ENCODE assay signal across 8 cellular contexts in the genomic region with DNA sequence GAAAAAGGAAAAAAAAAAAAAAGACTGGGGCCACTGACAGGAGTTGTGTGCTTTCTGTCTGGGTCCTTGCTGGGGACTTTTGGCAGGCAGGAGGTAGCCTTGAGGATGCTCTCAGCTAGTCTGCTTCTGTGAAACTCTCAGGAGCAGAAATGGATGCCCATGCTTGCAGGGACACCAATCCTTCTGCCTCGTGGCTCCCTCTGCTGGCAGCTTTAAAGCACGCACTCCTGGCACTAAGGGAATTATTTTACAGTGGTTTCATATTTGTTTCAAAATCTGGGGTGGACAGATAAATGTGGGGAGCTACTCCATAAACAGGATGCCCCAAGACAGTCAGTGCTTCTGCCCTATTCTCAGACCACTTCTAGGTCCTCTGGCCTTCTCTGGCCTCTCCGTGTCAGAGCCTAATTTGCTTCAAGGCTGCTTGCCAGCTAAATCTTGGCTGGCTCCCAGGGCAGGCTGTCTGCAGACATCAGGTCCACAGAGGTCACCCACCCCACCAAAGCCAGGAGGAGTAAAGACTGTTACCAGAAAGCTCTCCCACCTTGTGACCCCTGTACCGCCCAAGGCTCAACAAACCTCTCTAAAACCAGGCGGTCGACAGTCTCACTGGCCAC. TPM values are rescaled to one million over a fixed set of nuclear protein-coding genes. Genes with fewer than 3 reads are reported as not detected.
DNase-seq lines count a peak whose midpoint lies in the region; ATAC-seq and TF ChIP-seq lines count a peak whose summit lies in the region.

No MANE protein-coding gene starts in this region.

- ATAC-seq in T-helper 17 cell = peak; percentile 95

- H3K27ac Mint-ChIP-seq in T-helper 17 cell = no peak overlapping the region

- no peak overlapping the region for H3K4me3 Mint-ChIP-seq in T-helper 17 cell

- no peaks in the 10 kb centered on the region for H3K36me3 ChIP-seq in left ventricle myocardium inferior

- peak; percentile 59 for DNase-seq in GM04504 (ENCODE audit: low read depth)
- peak; percentile 57 for DNase-seq in NCI-H1092 treated with DMSO at 0.1 percent for 48 hours (lab: John Stamatoyannopoulos, UW)
- peak; percentile 60 to 70 (median 63) for DNase-seq in T-helper 17 cell
- DNase-seq in amniotic stem cell (lab: John Stamatoyannopoulos, UW) = peak; percentile 63
- DNase-seq in left ventricle myocardium inferior = peak; percentile 86
- peak; percentile 26 for DNase-seq in retinal pigment epithelial cell (ENCODE audit: low read depth)
- no peak for DNase-seq in NCI-H187 treated with DMSO at 0.1 percent for 48 hours (lab: John Stamatoyannopoulos, UW)
- DNase-seq in mesenteric fat pad (ENCODE audit: low spot score) = no peak

- H3K27me3 ChIP-seq in left ventricle myocardium inferior (ENCODE audit: low read depth) = no peaks in the 10 kb centered on the region

- H3K27me3 Mint-ChIP-seq in T-helper 17 cell = no peaks in the 10 kb centered on the region

- peak overlapping the region; percentile 77 for H3K27ac ChIP-seq in left ventricle myocardium inferior (replicated peaks)

- H3K36me3 Mint-ChIP-seq in T-helper 17 cell (ENCODE audit: low read depth) = peaks cover 2% of the 10 kb centered on the region

- TF ChIP-seq CTCF in left ventricle myocardium inferior (IDR thresholded peaks at IDR 0.05; ENCODE audit: borderline replicate concordance) = peak; percentile 95
- TF ChIP-seq CTCF in retinal pigment epithelial cell (conservative IDR thresholded peaks at IDR 0.05; ENCODE audit: low read depth, low read length) = peak; percentile 94

- H3K9me3 ChIP-seq in T-helper 17 cell (ENCODE audit: control insufficient read depth, low read length, poor library complexity, severe bottlenecking) (no peaks in the 10 kb centered on the region), left ventricle myocardium inferior (replicated peaks) (no peaks in the 10 kb centered on the region)

- H3K4me3 ChIP-seq in left ventricle myocardium inferior (peak overlapping the region; percentile 35), retinal pigment epithelial cell (ENCODE audit: low read length) (no peak overlapping the region)

- intact Hi-C loops in left ventricle myocardium inferior (cut with micrococcal nuclease) = no loop called here

- peaks cover 43% of the 10 kb centered on the region for H3K4me1 ChIP-seq in left ventricle myocardium inferior

- peaks cover 4% of the 10 kb centered on the region for H3K4me1 Mint-ChIP-seq in T-helper 17 cell

RNA-seq across cellular contexts. Expression of a gene that starts 17.1 kb away (rescaled TPM):
- total RNA-seq in T-helper 17 cell = 1 to 10 TPM; 4.8 to 5.5 TPM
- 0.63 TPM for total RNA-seq in left ventricle myocardium inferior
- total RNA-seq in mesenteric fat pad = 1.1 TPM

RNA-seq across cellular contexts. Expression of a gene that starts 25.5 kb away (rescaled TPM):
- total RNA-seq in T-helper 17 cell (100 to 1,000 TPM; 173 to 198 TPM), left ventricle myocardium inferior (25.1 TPM), mesenteric fat pad (38.2 TPM)

RNA-seq across cellular contexts. Expression of a gene that starts 30.4 kb away (rescaled TPM):
- total RNA-seq in T-helper 17 cell (under 1 TPM; 0.47 to 0.89 TPM), left ventricle myocardium inferior (not detected), mesenteric fat pad (not detected)

RNA-seq across cellular contexts. Expression of a gene that starts 36.2 kb away (rescaled TPM):
- total RNA-seq in T-helper 17 cell = 1 to 10 TPM in 1 of 2 donors, under 1 TPM in 1; 0.92 to 5.2 TPM
- 2.3 TPM for total RNA-seq in left ventricle myocardium inferior
- total RNA-seq in mesenteric fat pad = 3.2 TPM

RNA-seq across cellular contexts. Expression of a gene that starts 39.6 kb away (rescaled TPM):
- total RNA-seq in T-helper 17 cell (under 1 TPM in 1 of 2 donors, not detected in 1; 0.37 TPM), left ventricle myocardium inferior (not detected), mesenteric fat pad (not detected)

Comparison
In these comparisons a context has a peak if more than half of its experiments do, and no peak if none do; other contexts are left out.
1. DNase-seq: peak in GM04504 (single experiment), NCI-H1092 treated with DMSO at 0.1 percent for 48 hours (single experiment), T-helper 17 cell (3 of 3), amniotic stem cell (single experiment), left ventricle myocardium inferior (single experiment) and retinal pigment epithelial cell (single experiment); none in NCI-H187 treated with DMSO at 0.1 percent for 48 hours (single experiment) and mesenteric fat pad (single experiment).